ENCODE assay signal across 12 cellular contexts in genomic region chr20:10761232-10761631, GRCh38.
DNase-seq lines count a peak whose midpoint lies in the region; ATAC-seq and TF ChIP-seq lines count a peak whose summit lies in the region.
"Had no signal": no experiment of that assay in that cellular context is flagged by ENCODE, and none has a peak within 500 bp of the region (broad histone marks: within the 10 kb centered on the region; RNA-seq: fewer than 3 reads in every experiment).

No MANE protein-coding gene starts in this region.

- no peak for ATAC-seq in GM21723 (IDR thresholded peaks at IDR 0.05; ENCODE audit: unreplicated experiment)
- no peak for ATAC-seq in GM19455 (IDR thresholded peaks at IDR 0.05; ENCODE audit: unreplicated experiment)

- no peak for TF ChIP-seq CTCF in astrocyte of the cerebellum (IDR thresholded peaks at IDR 0.05; ENCODE audit: low read depth, low read length, missing control alignments)

- in situ Hi-C loops in astrocyte of the cerebellum (cut with HindIII; ENCODE audit: low sequenced_read_pairs): no loop called here

- H3K4me3 ChIP-seq in astrocyte of the cerebellum (ENCODE audit: low read depth, low read length): no peak overlapping the region

- DNase-seq in NCI-H2171 (lab: John Stamatoyannopoulos, UW) (peak; percentile 43), astrocyte of the cerebellum (ENCODE audit: low read depth) (peak; percentile 83), glomerular endothelial cell (ENCODE audit: extremely low read depth, low read depth, low spot score) (peak; percentile 82), stromal cell of bone marrow (ENCODE audit: low read depth) (peak; percentile 85)
- no peak for DNase-seq in stimulated activated CD4-positive, alpha-beta T cell treated with anti-CD3 and anti-CD28 coated beads, Interleukin-4, amount 100 ng/mL, for 1 hour
- DNase-seq: activated CD4-positive, alpha-beta T cell treated with anti-CD3 and anti-CD28 coated beads, Interleukin-2, amount 50 U/mL, for 1 hour; activated effector memory CD4-positive, alpha-beta T cell treated with Interleukin-2 at 50 U/mL for 16 hours; head of caudate nucleus; NCI-H1436; stimulated activated CD4-positive, alpha-beta T cell treated with anti-CD3 and anti-CD28 coated beads, Interleukin-4, amount 100 ng/mL, for 4 hours had no signal
